ENCODE assay signal across 15 cellular contexts in the genomic region with DNA sequence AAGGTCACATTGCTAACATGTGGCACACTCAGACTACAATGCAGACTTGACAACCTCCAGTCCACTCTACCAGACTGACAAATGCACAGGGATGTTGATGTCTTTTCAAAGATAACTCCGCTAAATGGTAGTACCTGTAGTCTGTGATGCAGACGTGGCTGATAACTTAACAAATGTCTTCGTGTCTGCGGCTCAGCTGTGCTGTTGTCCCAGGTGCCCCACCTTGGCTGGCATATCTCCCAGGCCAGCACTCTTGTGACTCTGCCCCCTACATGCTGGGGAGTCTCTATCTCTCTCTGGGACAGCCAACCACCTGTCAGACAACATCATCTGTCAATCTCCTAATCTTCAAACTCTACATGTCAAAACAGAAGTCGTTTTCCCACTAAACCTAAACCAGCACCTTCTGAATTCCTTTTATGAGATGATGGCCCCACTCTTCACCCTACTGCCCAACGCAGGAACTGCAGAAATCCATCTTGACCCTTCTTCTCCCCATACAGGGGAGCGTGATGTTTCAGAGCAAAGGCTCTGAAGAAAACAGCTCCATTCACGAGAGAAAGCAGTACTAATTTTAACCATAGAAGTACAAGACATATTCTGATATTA.
DNase-seq lines count a peak whose midpoint lies in the region; ATAC-seq, FAIRE-seq and TF ChIP-seq lines count a peak whose summit lies in the region.
"Had no signal": no experiment of that assay in that cellular context is flagged by ENCODE, and none has a peak within 500 bp of the region (broad histone marks: within the 10 kb centered on the region; RNA-seq: fewer than 3 reads in every experiment).

No MANE protein-coding gene starts in this region.

- peak overlapping the region in 5 of 6 donors; percentile 2 to 84 (median 14) for H3K27ac Mint-ChIP-seq in naive B cell
- H3K27ac Mint-ChIP-seq: natural killer cell; stimulated activated naive CD8-positive, alpha-beta T cell treated with anti-CD3 and anti-CD28 coated beads, Interleukin-15, Interleukin-2, amounts not matched to agents 100 ng/mL and 50 ng/mL, for 24 hours had no signal

- no peaks in the 10 kb centered on the region for H3K4me1 ChIP-seq in DND-41 (ENCODE audit: insufficient read depth, low read length)
- H3K4me1 ChIP-seq: adrenal gland had no signal

- no peak overlapping the region for H3K9ac ChIP-seq in DND-41 (ENCODE audit: low read depth, low read length)

- no peak overlapping the region for H3K4me2 ChIP-seq in DND-41 (ENCODE audit: insufficient read depth, low read length)

- H3K36me3 ChIP-seq in DND-41 (ENCODE audit: insufficient read depth, low read length) (no peaks in the 10 kb centered on the region; the same call in 1 of the 2 replicates), bronchial epithelial cell (ENCODE audit: control insufficient read depth, insufficient read depth, low read length) (no peaks in the 10 kb centered on the region)
- H3K36me3 ChIP-seq: adrenal gland had no signal

- TF ChIP-seq CTCF in DND-41 (IDR thresholded peaks at IDR 0.05; ENCODE audit: borderline replicate concordance, extremely low read depth, low read length, poor library complexity, severe bottlenecking) (peak; percentile 55), HFF-Myc (IDR thresholded peaks at IDR 0.05; ENCODE audit: low read depth, low read length, missing control alignments) (peak; percentile 21), bronchial epithelial cell (IDR thresholded peaks at IDR 0.05; ENCODE audit: insufficient read depth, low read length, severe bottlenecking) (peak; percentile 7), coronary artery (IDR thresholded peaks at IDR 0.05) (no peak)

- no peak overlapping the region for H3K4me3 Mint-ChIP-seq in naive B cell
- H3K4me3 Mint-ChIP-seq: natural killer cell; stimulated activated naive CD8-positive, alpha-beta T cell treated with anti-CD3 and anti-CD28 coated beads, Interleukin-15, Interleukin-2, amounts not matched to agents 100 ng/mL and 50 ng/mL, for 24 hours had no signal

- no peak overlapping the region for H2AFZ ChIP-seq in DND-41 (ENCODE audit: low read depth, low read length)

- peaks cover 6 to 16% of the 10 kb centered on the region in 2 donors for H3K36me3 Mint-ChIP-seq in naive B cell
- H3K36me3 Mint-ChIP-seq: natural killer cell had no signal

- H3K27me3 ChIP-seq in DND-41 (ENCODE audit: insufficient read depth, low read length, poor library complexity) = no peaks in the 10 kb centered on the region
- H3K27me3 ChIP-seq in bronchial epithelial cell (ENCODE audit: control insufficient read depth, insufficient read depth, low read length) = no peaks in the 10 kb centered on the region
- H3K27me3 ChIP-seq: adrenal gland had no signal

- ATAC-seq in DND-41 (ENCODE audit: insufficient read depth, low read depth) (peak; percentile 59; the same call in 2 of the 3 replicates), naive B cell (ENCODE audit: low read depth in 2 of 2) (peak in 1 of 2 donors; percentile 25), HG03571 (IDR thresholded peaks at IDR 0.05; ENCODE audit: unreplicated experiment) (no peak), HG03280 (IDR thresholded peaks at IDR 0.05; ENCODE audit: unreplicated experiment) (no peak)
- ATAC-seq: natural killer cell, sciatic nerve had no signal

- no peaks in the 10 kb centered on the region for H3K79me2 ChIP-seq in DND-41 (ENCODE audit: insufficient read depth, low read length)

- no peaks in the 10 kb centered on the region for H3K27me3 Mint-ChIP-seq in naive B cell
- H3K27me3 Mint-ChIP-seq: stimulated activated naive CD8-positive, alpha-beta T cell treated with anti-CD3 and anti-CD28 coated beads, Interleukin-15, Interleukin-2, amounts not matched to agents 100 ng/mL and 50 ng/mL, for 24 hours had no signal

- no peak overlapping the region for H3K27ac ChIP-seq in DND-41 (ENCODE audit: low read length)
- no peak overlapping the region for H3K27ac ChIP-seq in coronary artery
- H3K27ac ChIP-seq: adrenal gland had no signal

- DNase-seq in DND-41 (peak; percentile 15), HFF-Myc (ENCODE audit: extremely low read depth, low read depth) (no peak), bronchial epithelial cell (ENCODE audit: low read depth) (no peak), naive B cell (no peak), coronary artery (ENCODE audit: low spot score) (no peak), NCI-H2171 treated with DMSO at 0.1 percent for 48 hours (lab: John Stamatoyannopoulos, UW) (no peak)
- DNase-seq: activated CD4-positive, CD25-positive, alpha-beta regulatory T cell; activated T-cell treated with anti-CD3 and anti-CD28 coated beads, Interleukin-2, amount 50 U/mL, for 1 hour; dermis blood vessel endothelial cell; natural killer cell had no signal

- H3K9me3 ChIP-seq in DND-41 (ENCODE audit: insufficient read depth, low read length, severe bottlenecking) = no peaks in the 10 kb centered on the region
- H3K9me3 ChIP-seq: adrenal gland had no signal

- H3K9me3 Mint-ChIP-seq in naive B cell = peaks cover 0 to 9% (median 2%) of the 10 kb centered on the region in 7 donors
- H3K9me3 Mint-ChIP-seq: natural killer cell had no signal

- no peak for FAIRE-seq in bronchial epithelial cell (lab: Jason Lieb, UNC)

- H4K20me1 ChIP-seq in DND-41 (ENCODE audit: insufficient read depth, low read length) = no peaks in the 10 kb centered on the region

- H3K4me3 ChIP-seq in DND-41 (ENCODE audit: low read depth in 1 of 2, low read length in 2 of 2) (no peak overlapping the region), HFF-Myc (replicated peaks; ENCODE audit: low read depth, low read length) (no peak overlapping the region), bronchial epithelial cell (ENCODE audit: low read depth, low read length) (no peak overlapping the region), coronary artery (no peak overlapping the region)
- H3K4me3 ChIP-seq: adrenal gland had no signal

- H3K4me1 Mint-ChIP-seq in naive B cell = peaks cover 26 to 41% (median 28%) of the 10 kb centered on the region in 3 donors
- H3K4me1 Mint-ChIP-seq: natural killer cell had no signal
